Comparison of ENCODE assay signal across 9 cellular contexts in genomic region chr17:15490634-15491261, GRCh38.
DNase-seq lines count a peak whose midpoint lies in the region; TF ChIP-seq lines count a peak whose summit lies in the region.
"Had no signal": no experiment of that assay in that cellular context is flagged by ENCODE, and none has a peak within 500 bp of the region (broad histone marks: within the 10 kb centered on the region; RNA-seq: fewer than 3 reads in every experiment).

No MANE protein-coding gene starts in this region.

- in situ Hi-C loops in astrocyte of the cerebellum (cut with HindIII; ENCODE audit: low sequenced_read_pairs) = loop anchor here (25.0 kb wide), 1 partner anchor 228 kb away; the partner anchor contains the start of gene PMP22

- no peak overlapping the region for H3K4me3 ChIP-seq in astrocyte of the cerebellum (ENCODE audit: low read depth, low read length)

- peak; percentile 1 for DNase-seq in activated T-cell treated with anti-CD3 and anti-CD28 coated beads for 24 hours (ENCODE audit: low read depth)
- no peak for DNase-seq in activated T-cell treated with anti-CD3 and anti-CD28 coated beads, Interleukin-2, amount 50 U/mL, for 1 hour
- peak; percentile 9 for DNase-seq in astrocyte of the cerebellum (ENCODE audit: low read depth)
- peak; percentile 79 for DNase-seq in iPS DF 4.7 (ENCODE audit: extremely low read depth, low spot score)
- DNase-seq in stimulated activated CD8-positive, alpha-beta memory T cell treated with anti-CD3 and anti-CD28 coated beads, Interleukin-4, amount 100 ng/mL, for 24 hours (ENCODE audit: low read depth) = peak; percentile 4
- no peak for DNase-seq in activated CD4-positive, CD25-positive, alpha-beta regulatory T cell (lab: John Stamatoyannopoulos, UW)
- no peak for DNase-seq in RKO (ENCODE audit: low spot score)
- DNase-seq in activated gamma-delta T cell treated with Interleukin-2 at 50 U/mL for 16 hours = no peak
- DNase-seq: CD4-positive, CD25-positive, alpha-beta regulatory T cell had no signal

- no peak for TF ChIP-seq CTCF in astrocyte of the cerebellum (IDR thresholded peaks at IDR 0.05; ENCODE audit: low read depth, low read length, missing control alignments)

Comparison
In these comparisons a context has a peak if more than half of its experiments do, and no peak if none do; other contexts are left out.
1. DNase-seq: peak in activated T-cell treated with anti-CD3 and anti-CD28 coated beads for 24 hours (single experiment), astrocyte of the cerebellum (single experiment), iPS DF 4.7 (single experiment) and stimulated activated CD8-positive, alpha-beta memory T cell treated with anti-CD3 and anti-CD28 coated beads, Interleukin-4, amount 100 ng/mL, for 24 hours (single experiment); none in activated T-cell treated with anti-CD3 and anti-CD28 coated beads, Interleukin-2, amount 50 U/mL, for 1 hour (single experiment), activated CD4-positive, CD25-positive, alpha-beta regulatory T cell (0 of 4), RKO (single experiment) and activated gamma-delta T cell treated with Interleukin-2 at 50 U/mL for 16 hours (single experiment).